17 cellular contexts compared by ENCODE assay signal in genomic region chr1:12416101-12416500, GRCh38.
"Had no signal": no experiment of that assay in that cellular context is flagged by ENCODE, and none has a peak within 500 bp of the region (broad histone marks: within the 10 kb centered on the region; RNA-seq: fewer than 3 reads in every experiment).

No MANE protein-coding gene starts in this region.

- H3K27ac Mint-ChIP-seq: activated naive CD4-positive, alpha-beta T cell treated with anti-CD3 and anti-CD28 coated beads, Interleukin-2, amount 10 ng/mL, durations not matched to agents 7 days and 5 days had no signal

- H3K4me3 Mint-ChIP-seq: activated naive CD4-positive, alpha-beta T cell treated with anti-CD3 and anti-CD28 coated beads, Interleukin-2, amount 10 ng/mL, durations not matched to agents 7 days and 5 days; neural crest cell had no signal

- ATAC-seq: esophagus mucosa, left colon had no signal

- H3K4me1 Mint-ChIP-seq: neural crest cell had no signal

- DNase-seq: activated CD4-positive, alpha-beta T cell treated with anti-CD3 and anti-CD28 coated beads, Interleukin-2, amount 50 U/mL, for 48 hours; activated CD8-positive, alpha-beta memory T cell treated with anti-CD3 and anti-CD28 coated beads, Interleukin-2, amount 50 U/mL, for 4 hours; activated naive CD4-positive, alpha-beta T cell treated with anti-CD3 and anti-CD28 coated beads, Interleukin-2, amount 10 ng/mL, durations not matched to agents 7 days and 5 days; amniotic stem cell; caudate nucleus; colonic mucosa; left colon; midbrain; sigmoid colon; spleen; stimulated activated CD4-positive, alpha-beta T cell treated with anti-CD3 and anti-CD28 coated beads, Interleukin-1b, Interleukin-23, amount 100 ng/mL, for 48 hours; substantia nigra; T-helper 1 cell; T1000; transverse colon had no signal

- H3K27me3 Mint-ChIP-seq: activated naive CD4-positive, alpha-beta T cell treated with anti-CD3 and anti-CD28 coated beads, Interleukin-2, amount 10 ng/mL, durations not matched to agents 7 days and 5 days had no signal

- H3K9me3 Mint-ChIP-seq: neural crest cell had no signal
